ENCODE assay signal across 1 cellular context in genomic region chr15:22980189-22981136, GRCh38.
TF ChIP-seq lines count a peak whose summit lies in the region.

CYFIP1 (minus strand) TSS chr15:22980368; CDS start chr15:22947285, 33,083 bp downstream.

TF ChIP-seq in HepG2, 621 proteins besides CTCF, POLR2A, EP300 and RAD21 (continued from another document and continues in another):
- TF ChIP-seq THRA (CRISPR knock-in tag; IDR thresholded peaks at IDR 0.05; ENCODE audit: borderline replicate concordance) (0 out of 2 replicates have a peak, but pooled peaks have one; percentile 9), ELF4 (CRISPR knock-in tag; IDR thresholded peaks at IDR 0.05; ENCODE audit: borderline replicate concordance) (no peak), ZNF430 (CRISPR knock-in tag; IDR thresholded peaks at IDR 0.05) (peak; percentile 67; the same call in 1 of the 2 replicates), ZBTB2 (CRISPR knock-in tag; IDR thresholded peaks at IDR 0.05; ENCODE audit: low read depth) (peak; percentile 57), MED13 (CRISPR knock-in tag; IDR thresholded peaks at IDR 0.05) (no peak), ZFP1 (CRISPR knock-in tag; IDR thresholded peaks at IDR 0.05) (no peak), SKIL (CRISPR knock-in tag; IDR thresholded peaks at IDR 0.05; ENCODE audit: borderline replicate concordance) (0 out of 2 replicates have a peak, but pooled peaks have one; percentile 10), HBP1 (CRISPR knock-in tag; IDR thresholded peaks at IDR 0.05; ENCODE audit: low read depth) (0 out of 2 replicates have a peak, but pooled peaks have one; percentile 15), HMG20B (CRISPR knock-in tag; conservative IDR thresholded peaks at IDR 0.05) (no peak), ZNF607 (CRISPR knock-in tag; IDR thresholded peaks at IDR 0.05; ENCODE audit: borderline replicate concordance) (0 out of 2 replicates have a peak, but pooled peaks have one; percentile 83), ZNF17 (CRISPR knock-in tag; IDR thresholded peaks at IDR 0.05) (no peak), BATF2 (CRISPR knock-in tag; IDR thresholded peaks at IDR 0.05) (no peak), THYN1 (CRISPR knock-in tag; IDR thresholded peaks at IDR 0.05; ENCODE audit: borderline replicate concordance, low read depth) (no peak), GLMP (CRISPR knock-in tag; IDR thresholded peaks at IDR 0.05; ENCODE audit: borderline replicate concordance) (no peak), WIZ (CRISPR knock-in tag; IDR thresholded peaks at IDR 0.05) (no peak), ZBTB49 (CRISPR knock-in tag; IDR thresholded peaks at IDR 0.05; ENCODE audit: borderline replicate concordance) (no peak), ZNF557 (CRISPR knock-in tag; IDR thresholded peaks at IDR 0.05) (no peak), GABPA (IDR thresholded peaks at IDR 0.05; ENCODE audit: low read depth, low read length) (peak; percentile 63), GABPA (CRISPR knock-in tag; IDR thresholded peaks at IDR 0.05; ENCODE audit: low read depth) (peak; percentile 59; the same call in 1 of the 2 replicates), HNRNPLL (IDR thresholded peaks at IDR 0.05; ENCODE audit: low read depth, low read length, poor library complexity, severe bottlenecking) (peak; percentile 87), HDAC2 (CRISPR knock-in tag; IDR thresholded peaks at IDR 0.05) (no peak), ZNF770 (CRISPR knock-in tag; IDR thresholded peaks at IDR 0.05) (no peak), TARDBP (CRISPR knock-in tag; IDR thresholded peaks at IDR 0.05) (no peak), TSC22D2 (CRISPR knock-in tag; IDR thresholded peaks at IDR 0.05; ENCODE audit: borderline replicate concordance) (no peak), TP53 (CRISPR knock-in tag; conservative IDR thresholded peaks at IDR 0.05) (no peak), ZNF251 (CRISPR knock-in tag; IDR thresholded peaks at IDR 0.05) (no peak), TRAFD1 (CRISPR knock-in tag; IDR thresholded peaks at IDR 0.05; ENCODE audit: borderline replicate concordance) (no peak), EZH2 (conservative IDR thresholded peaks at IDR 0.05; ENCODE audit: low read depth, low read length) (no peak), ATM (IDR thresholded peaks at IDR 0.05; ENCODE audit: borderline replicate concordance) (no peak), SOX5 (CRISPR knock-in tag; IDR thresholded peaks at IDR 0.05; ENCODE audit: borderline replicate concordance) (no peak), HINFP (CRISPR knock-in tag; IDR thresholded peaks at IDR 0.05; ENCODE audit: low read depth) (no peak), ZNF10 (CRISPR knock-in tag; IDR thresholded peaks at IDR 0.05; ENCODE audit: borderline replicate concordance, low read depth) (no peak), MBD4 (IDR thresholded peaks at IDR 0.05; ENCODE audit: borderline replicate concordance, low read length) (no peak), PHF20 (CRISPR knock-in tag; IDR thresholded peaks at IDR 0.05) (peak; percentile 58), NBN (conservative IDR thresholded peaks at IDR 0.05) (no peak), ZNF562 (CRISPR knock-in tag; IDR thresholded peaks at IDR 0.05; ENCODE audit: borderline replicate concordance) (no peak), PTBP1 (IDR thresholded peaks at IDR 0.05; ENCODE audit: low read depth, low read length, poor library complexity, severe bottlenecking) (no peak), SP4 (CRISPR knock-in tag; IDR thresholded peaks at IDR 0.05) (no peak), ZNF296 (CRISPR knock-in tag; conservative IDR thresholded peaks at IDR 0.05) (no peak), CENPT (CRISPR knock-in tag; IDR thresholded peaks at IDR 0.05; ENCODE audit: low read depth) (no peak), ZNF558 (CRISPR knock-in tag; IDR thresholded peaks at IDR 0.05; ENCODE audit: borderline replicate concordance) (no peak; the same call in 1 of the 2 replicates), ZNF331 (CRISPR knock-in tag; IDR thresholded peaks at IDR 0.05) (no peak), MAFF (IDR thresholded peaks at IDR 0.05; ENCODE audit: low read depth, low read length) (no peak), EHMT2 (IDR thresholded peaks at IDR 0.05; ENCODE audit: borderline replicate concordance, low read depth, low read length) (no peak), ZNF597 (CRISPR knock-in tag; IDR thresholded peaks at IDR 0.05) (no peak), IKZF5 (CRISPR knock-in tag; IDR thresholded peaks at IDR 0.05) (peak; percentile 53)
